ENCODE assay signal across 23 cellular contexts in genomic region chr12:118780939-118781338, GRCh38.
DNase-seq lines count a peak whose midpoint lies in the region; ATAC-seq, FAIRE-seq and TF ChIP-seq lines count a peak whose summit lies in the region.
"Had no signal": no experiment of that assay in that cellular context is flagged by ENCODE, and none has a peak within 500 bp of the region (broad histone marks: within the 10 kb centered on the region; RNA-seq: fewer than 3 reads in every experiment).

No MANE protein-coding gene starts in this region.

- peak; percentile 71 for FAIRE-seq in HepG2 (lab: Jason Lieb, UNC)
- FAIRE-seq: GM12878, GM12892, GM18507 had no signal

- ATAC-seq in HepG2 (peak; percentile 94), right lobe of liver (no peak), HG03520 (IDR thresholded peaks at IDR 0.05; ENCODE audit: unreplicated experiment) (no peak)
- ATAC-seq: GM12878 had no signal

- no peak overlapping the region for H3K9ac ChIP-seq in HepG2 (ENCODE audit: insufficient read depth, low read depth, low read length)
- H3K9ac ChIP-seq: BLaER1 treated with 17β-estradiol and CSF1 and Interleukin-3, amounts not matched to agents 10 nM and 100 nM had no signal

- TF ChIP-seq EP300 in HepG2 (IDR thresholded peaks at IDR 0.05; ENCODE audit: low read depth in 2 of 2, low read length in 2 of 2) (peak in 1 of 2 experiments; percentile 84; a peak in 1 of 4 replicates), HepG2 (CRISPR knock-in tag; IDR thresholded peaks at IDR 0.05; ENCODE audit: borderline replicate concordance) (peak; percentile 50; the same call in 1 of the 2 replicates), esophagus muscularis mucosa (IDR thresholded peaks at IDR 0.05) (no peak)

- H3K4me3 ChIP-seq in HepG2 (replicated peaks in 1 of 3; ENCODE audit: insufficient read depth in 1 of 3, low read depth in 2 of 3, low read length in 3 of 3), result no peak overlapping the region
- H3K4me3 ChIP-seq in right lobe of liver, result no peak overlapping the region
- no peak overlapping the region for H3K4me3 ChIP-seq in esophagus muscularis mucosa
- H3K4me3 ChIP-seq: BLaER1 treated with 17β-estradiol and CSF1 and Interleukin-3, amounts not matched to agents 10 nM and 100 nM; GM12878 had no signal

- 3% methylated on average over 6 of the region's 7 CpGs for WGBS in HepG2 (ENCODE audit: low lambda C conversion rate)
- 19% methylated on average over 6 of the region's 7 CpGs for WGBS in right lobe of liver (ENCODE audit: insufficient coverage, low coverage, low lambda C conversion rate, missing lambda C conversion rate)
- WGBS in esophagus muscularis mucosa, result 34% methylated on average over 6 of the region's 7 CpGs

- no peak overlapping the region for H3K4me2 ChIP-seq in HepG2 (ENCODE audit: low read depth, low read length)
- H3K4me2 ChIP-seq: BLaER1 treated with 17β-estradiol and CSF1 and Interleukin-3, amounts not matched to agents 10 nM and 100 nM had no signal

- no peak for TF ChIP-seq RAD21 in HepG2 (CRISPR knock-in tag; IDR thresholded peaks at IDR 0.05)

- H3K9me3 ChIP-seq in HepG2 (ENCODE audit: low read length) (no peaks in the 10 kb centered on the region), right lobe of liver (no peaks in the 10 kb centered on the region), esophagus muscularis mucosa (no peaks in the 10 kb centered on the region)
- H3K9me3 ChIP-seq: BLaER1 treated with 17β-estradiol and CSF1 and Interleukin-3, amounts not matched to agents 10 nM and 100 nM had no signal

- peaks cover 0 to 2% of the 10 kb centered on the region in 2 experiments; a peak in 1 of 5 replicates for H3K27me3 ChIP-seq in HepG2 (ENCODE audit: control insufficient read depth in 1 of 2, insufficient read depth in 2 of 2, low read length in 2 of 2)
- no peaks in the 10 kb centered on the region for H3K27me3 ChIP-seq in right lobe of liver
- no peaks in the 10 kb centered on the region for H3K27me3 ChIP-seq in esophagus muscularis mucosa
- H3K27me3 ChIP-seq: BLaER1 treated with 17β-estradiol and CSF1 and Interleukin-3, amounts not matched to agents 10 nM and 100 nM had no signal

- in situ Hi-C loops in HepG2 (cut with HindIII; ENCODE audit: extremely low pct_ligation_motif_present, low pct_unique_long_range_greater_than_20kb), result no loop called here

- POLR2A ChIA-PET in HepG2 (lab: Yijun Ruan, JAX), result no interaction called here

- H3K4me1 ChIP-seq in HepG2 (ENCODE audit: insufficient read depth, low read length), result peaks cover 52% of the 10 kb centered on the region
- no peaks in the 10 kb centered on the region for H3K4me1 ChIP-seq in right lobe of liver
- H3K4me1 ChIP-seq in esophagus muscularis mucosa, result no peaks in the 10 kb centered on the region

- intact Hi-C loops in HepG2 (cut with micrococcal nuclease; ENCODE audit: unreplicated experiment), result loop anchor here (2.0 kb wide), 1 partner anchor 66 kb away; no protein-coding TSS in a partner anchor
- intact Hi-C loops in right lobe of liver (cut with DNase I), result no loop called here
- intact Hi-C loops in esophagus muscularis mucosa (cut with DNase I), result no loop called here

- no TSS peak for BruUV-seq in HepG2 (replicated peaks; lab: Mats Ljungman, UMichigan)

- H3K36me3 ChIP-seq in HepG2 (replicated peaks in 1 of 2; ENCODE audit: control insufficient read depth in 1 of 2, insufficient read depth in 2 of 2, low read length in 2 of 2), result no peaks in the 10 kb centered on the region
- no peaks in the 10 kb centered on the region for H3K36me3 ChIP-seq in right lobe of liver
- H3K36me3 ChIP-seq in esophagus muscularis mucosa, result no peaks in the 10 kb centered on the region
- H3K36me3 ChIP-seq: BLaER1 treated with 17β-estradiol and CSF1 and Interleukin-3, amounts not matched to agents 10 nM and 100 nM had no signal

- TF ChIP-seq POLR2A in HepG2 (IDR thresholded peaks at IDR 0.05; ENCODE audit: insufficient read depth in 1 of 2, low read depth in 2 of 2, low read length in 2 of 2) (no peak), right lobe of liver (IDR thresholded peaks at IDR 0.05) (no peak), esophagus muscularis mucosa (IDR thresholded peaks at IDR 0.05; ENCODE audit: low read depth) (no peak)

- TF ChIP-seq CTCF in HepG2 (CRISPR knock-in tag; IDR thresholded peaks at IDR 0.05) (no peak), right lobe of liver (IDR thresholded peaks at IDR 0.05) (no peak), esophagus muscularis mucosa (IDR thresholded peaks at IDR 0.05) (no peak)

- DNase-seq in HepG2 (ENCODE audit: low spot score) (peak; percentile 70), right lobe of liver (no peak), esophagus muscularis mucosa (ENCODE audit: extremely low spot score) (peak; percentile 85), retina (peak; percentile 73), NCI-H2196 treated with DMSO at 0.1 percent for 48 hours (lab: John Stamatoyannopoulos, UW; ENCODE audit: unreplicated experiment) (no peak)
- DNase-seq: ACHN; CD4-positive, alpha-beta T cell; CD8-positive, alpha-beta memory T cell; COR-L47; DMS 273 treated with DMSO at 0.1 percent for 48 hours; DMS153; DMS53; DMS79; DND-41; EL; GDM1 had no signal

- no peaks in the 10 kb centered on the region for H4K20me1 ChIP-seq in HepG2 (ENCODE audit: insufficient read depth, low read length)
- H4K20me1 ChIP-seq: BLaER1 treated with 17β-estradiol and CSF1 and Interleukin-3, amounts not matched to agents 10 nM and 100 nM had no signal

- CTCF ChIA-PET in HepG2 (lab: Yijun Ruan, JAX; ENCODE audit: low intra/inter-chr PET ratio, low total read pairs), result no interaction called here

- H3K27ac ChIP-seq in HepG2 (ENCODE audit: extremely low read length, insufficient read depth, low read length) (peak overlapping the region; percentile 38), right lobe of liver (no peak overlapping the region), esophagus muscularis mucosa (replicated peaks in 1 of 4) (no peak overlapping the region)
- H3K27ac ChIP-seq: 22Rv1; BLaER1 treated with 17β-estradiol and CSF1 and Interleukin-3, amounts not matched to agents 10 nM and 100 nM; C4-2B had no signal

- H3K79me2 ChIP-seq in HepG2 (ENCODE audit: insufficient read depth, low read length), result no peaks in the 10 kb centered on the region

- H2AFZ ChIP-seq in HepG2 (ENCODE audit: low read length), result no peak overlapping the region

TF ChIP-seq in HepG2, 621 proteins besides CTCF, POLR2A, EP300 and RAD21 (continues in another document):
- TF ChIP-seq ARID5B (CRISPR knock-in tag; IDR thresholded peaks at IDR 0.05) (peak; percentile 54; the same call in 1 of the 2 replicates), TBX2 (CRISPR knock-in tag; IDR thresholded peaks at IDR 0.05; ENCODE audit: borderline replicate concordance) (peak; percentile 69; the same call in 1 of the 2 replicates), NFYC (CRISPR knock-in tag; IDR thresholded peaks at IDR 0.05) (no peak), ZBTB39 (CRISPR knock-in tag; IDR thresholded peaks at IDR 0.05) (no peak), NR2F6 (IDR thresholded peaks at IDR 0.05) (peak; percentile 56), NR2F6 (CRISPR knock-in tag; IDR thresholded peaks at IDR 0.05) (no peak), ZBTB38 (CRISPR knock-in tag; IDR thresholded peaks at IDR 0.05) (no peak), NPAS2 (CRISPR knock-in tag; IDR thresholded peaks at IDR 0.05; ENCODE audit: borderline replicate concordance) (no peak), RORA (CRISPR knock-in tag; IDR thresholded peaks at IDR 0.05) (peak; percentile 93; the same call in 1 of the 2 replicates), RFX3 (CRISPR knock-in tag; IDR thresholded peaks at IDR 0.05) (no peak), CHD2 (IDR thresholded peaks at IDR 0.05; ENCODE audit: low read depth, low read length) (no peak), PITX1 (CRISPR knock-in tag; IDR thresholded peaks at IDR 0.05) (peak; percentile 53; the same call in 1 of the 2 replicates)

Comparison
In these comparisons a context has a peak if more than half of its experiments do, and no peak if none do; other contexts are left out.
1. DNase-seq: peak in HepG2 (single experiment), esophagus muscularis mucosa (single experiment) and retina (single experiment); none in right lobe of liver (0 of 3) and NCI-H2196 treated with DMSO at 0.1 percent for 48 hours (single experiment).